Comparison of ENCODE assay signal across 16 cellular contexts in genomic region chr13:36352350-36352749, GRCh38. TPM values are rescaled to one million over a fixed set of nuclear protein-coding genes. Genes with fewer than 3 reads are reported as not detected.
A peak's percentile ranks its signal among the peaks of the same experiment; 100 is the strongest.
DNase-seq lines count a peak whose midpoint lies in the region; ATAC-seq and TF ChIP-seq lines count a peak whose summit lies in the region.
"Had no signal": no experiment of that assay in that cellular context is flagged by ENCODE, and none has a peak within 500 bp of the region (broad histone marks: within the 10 kb centered on the region; RNA-seq: fewer than 3 reads in every experiment).

No MANE protein-coding gene starts in this region.

- no peaks in the 10 kb centered on the region for H3K9me3 ChIP-seq in GM23248 (ENCODE audit: low read depth)
- no peaks in the 10 kb centered on the region for H3K9me3 ChIP-seq in prostate gland

- DNase-seq in GM23248 (peak; percentile 52), astrocyte of the hippocampus (ENCODE audit: low read depth, low spot score) (peak; percentile 43), foreskin fibroblast (peak; percentile 23 to 51), renal cortical epithelial cell (ENCODE audit: low read depth) (peak; percentile 66), prostate gland (ENCODE audit: low spot score) (no peak), GM23338 (ENCODE audit: low spot score) (no peak)
- DNase-seq: KBM-7, NCI-H1048, NCI-H1694, NCI-H345, NCI-H526 treated with DMSO at 0.1 percent for 48 hours had no signal

- no peak overlapping the region for H3K4me3 Mint-ChIP-seq in GM23338

- no peak overlapping the region for H3K27ac ChIP-seq in GM23248
- H3K27ac ChIP-seq in prostate gland: no peak overlapping the region
- no peak overlapping the region for H3K27ac ChIP-seq in GM23338 (ENCODE audit: low read depth)
- H3K27ac ChIP-seq: BLaER1 treated with 17β-estradiol and CSF1 and Interleukin-3, amounts not matched to agents 10 nM and 100 nM; HL-60; RWPE1 had no signal

- H3K27me3 ChIP-seq in GM23248 (replicated peaks; ENCODE audit: insufficient read depth) (no peaks in the 10 kb centered on the region), prostate gland (replicated peaks; ENCODE audit: insufficient read depth) (no peaks in the 10 kb centered on the region), GM23338 (ENCODE audit: insufficient read depth) (peaks cover 35% of the 10 kb centered on the region)
- H3K27me3 ChIP-seq: BLaER1 treated with 17β-estradiol and CSF1 and Interleukin-3, amounts not matched to agents 10 nM and 100 nM had no signal

- no peak for ATAC-seq in HG03354 (IDR thresholded peaks at IDR 0.05; ENCODE audit: poor library complexity, severe bottlenecking, unreplicated experiment)
- no peak for ATAC-seq in GM23338

- H3K36me3 ChIP-seq in GM23248 (ENCODE audit: low read depth) (no peaks in the 10 kb centered on the region), prostate gland (no peaks in the 10 kb centered on the region), GM23338 (ENCODE audit: insufficient read depth) (no peaks in the 10 kb centered on the region)
- H3K36me3 ChIP-seq: BLaER1 treated with 17β-estradiol and CSF1 and Interleukin-3, amounts not matched to agents 10 nM and 100 nM had no signal

- intact Hi-C loops in prostate gland (cut with DNase I): no loop called here

- H3K9me2 ChIP-seq in GM23248 (ENCODE audit: insufficient read depth): no peaks in the 10 kb centered on the region
- no peaks in the 10 kb centered on the region; the same call in 1 of the 2 replicates for H3K9me2 ChIP-seq in GM23338 (ENCODE audit: insufficient read depth)

- H3K79me2 ChIP-seq in GM23248 (ENCODE audit: insufficient read depth) (no peaks in the 10 kb centered on the region), GM23338 (replicated peaks; ENCODE audit: insufficient read depth) (0 out of 2 replicates have a peak, but pooled peaks cover 2% of the 10 kb centered on the region)

- no peaks in the 10 kb centered on the region for H3K9me3 Mint-ChIP-seq in GM23338

- H3K27ac Mint-ChIP-seq in GM23338: no peak overlapping the region

- no peaks in the 10 kb centered on the region for H3F3A ChIP-seq in GM23248 (ENCODE audit: insufficient read depth)
- H3F3A ChIP-seq in GM23338 (replicated peaks; ENCODE audit: low read depth): no peaks in the 10 kb centered on the region

- no peak for TF ChIP-seq POLR2A in prostate gland (IDR thresholded peaks at IDR 0.05)

- peaks cover 3% of the 10 kb centered on the region; the same call in 2 of the 3 replicates for H3K36me3 Mint-ChIP-seq in GM23338 (ENCODE audit: low read depth)

- no peaks in the 10 kb centered on the region for H3K4me1 Mint-ChIP-seq in GM23338

- H4K20me1 ChIP-seq in GM23248 (ENCODE audit: insufficient read depth) (no peaks in the 10 kb centered on the region), GM23338 (replicated peaks; ENCODE audit: insufficient read depth) (no peaks in the 10 kb centered on the region)
- H4K20me1 ChIP-seq: BLaER1 treated with 17β-estradiol and CSF1 and Interleukin-3, amounts not matched to agents 10 nM and 100 nM had no signal

- H3K4me2 ChIP-seq in GM23248 (ENCODE audit: unreplicated experiment) (no peak overlapping the region), GM23338 (no peak overlapping the region)
- H3K4me2 ChIP-seq: BLaER1 treated with 17β-estradiol and CSF1 and Interleukin-3, amounts not matched to agents 10 nM and 100 nM had no signal

- H3K27me3 Mint-ChIP-seq in GM23338 (ENCODE audit: insufficient read depth, low read depth, poor library complexity): peaks cover 4% of the 10 kb centered on the region

- H3K9ac ChIP-seq in GM23248: no peak overlapping the region
- H3K9ac ChIP-seq: BLaER1 treated with 17β-estradiol and CSF1 and Interleukin-3, amounts not matched to agents 10 nM and 100 nM had no signal

- peaks cover 13% of the 10 kb centered on the region for H3K4me1 ChIP-seq in GM23248 (ENCODE audit: insufficient read depth)
- H3K4me1 ChIP-seq in prostate gland (replicated peaks): no peaks in the 10 kb centered on the region
- H3K4me1 ChIP-seq in GM23338 (ENCODE audit: insufficient read depth): no peaks in the 10 kb centered on the region

- H2AFZ ChIP-seq in GM23248: no peak overlapping the region
- H2AFZ ChIP-seq in GM23338: no peak overlapping the region

- TF ChIP-seq CTCF in foreskin fibroblast (IDR thresholded peaks at IDR 0.05; ENCODE audit: low read depth, low read length): no peak
- no peak for TF ChIP-seq CTCF in prostate gland (IDR thresholded peaks at IDR 0.05)
- TF ChIP-seq CTCF in GM23338 (conservative IDR thresholded peaks at IDR 0.05; ENCODE audit: low read depth in 2 of 2): no peak

- H3K4me3 ChIP-seq in GM23248 (no peak overlapping the region), foreskin fibroblast (ENCODE audit: low read depth in 1 of 2, low read length in 2 of 2) (no peak overlapping the region), prostate gland (no peak overlapping the region), GM23338 (no peak overlapping the region)
- H3K4me3 ChIP-seq: BLaER1 treated with 17β-estradiol and CSF1 and Interleukin-3, amounts not matched to agents 10 nM and 100 nM had no signal

- in situ Hi-C loops in GM23248 (cut with MboI): no loop called here

TF ChIP-seq in GM23338, 12 proteins besides CTCF, POLR2A, EP300 and RAD21 (continues in another document):
- TF ChIP-seq ZNF462 (CRISPR knock-in tag; IDR thresholded peaks at IDR 0.05) (no peak), ZNF114 (CRISPR knock-in tag; IDR thresholded peaks at IDR 0.05) (no peak), JUNB (IDR thresholded peaks at IDR 0.05; ENCODE audit: unreplicated experiment) (no peak)

RNA-seq across cellular contexts. Expression of gene SPART, which starts 6.2 kb away (rescaled TPM):
- total RNA-seq in GM23248 (2014; rRNA removed; shearing (Covaris generic)): 77.1 and 82.4 TPM in 2 replicates
- polyA plus RNA-seq in GM23248 (2016; fragmentation: Nextera tagmentation; extraction: Ambion mirVana) (66.3 and 72.8 TPM in 2 replicates), GM23338 (2016; fragmentation: Nextera tagmentation; extraction: Ambion mirVana) (109 and 115 TPM in 2 replicates)
- total RNA-seq in renal cortical epithelial cell (65.1 and 152 TPM in 2 replicates), prostate gland (10 to 100 TPM; 41.9 to 52.8 TPM)
- 109 and 116 TPM in 2 replicates for total RNA-seq in GM23338 (2014; rRNA removed; shearing (Covaris generic))
- total RNA-seq: OCI-LY7 had no signal

RNA-seq across cellular contexts. Expression of gene CCDC169, which starts 54.7 kb away (rescaled TPM):
- total RNA-seq in GM23248 (2014; rRNA removed; shearing (Covaris generic)): 0.22 and 0.25 TPM in 2 replicates
- 0.63 and 0.79 TPM in 2 replicates for polyA plus RNA-seq in GM23248 (2016; fragmentation: Nextera tagmentation; extraction: Ambion mirVana)
- 2.8 and 3.3 TPM in 2 replicates for total RNA-seq in renal cortical epithelial cell
- 1 to 10 TPM; 4.1 to 4.3 TPM for total RNA-seq in prostate gland
- 48.5 and 57.1 TPM in 2 replicates for total RNA-seq in GM23338 (2014; rRNA removed; shearing (Covaris generic))
- 44.5 and 61.2 TPM in 2 replicates for polyA plus RNA-seq in GM23338 (2016; fragmentation: Nextera tagmentation; extraction: Ambion mirVana)
- total RNA-seq: OCI-LY7 had no signal

Comparison
In these comparisons a context has a peak if more than half of its experiments do, and no peak if none do; other contexts are left out.
1. DNase-seq: peak in GM23248 (single experiment), astrocyte of the hippocampus (single experiment), foreskin fibroblast (2 of 2) and renal cortical epithelial cell (single experiment); none in prostate gland (single experiment) and GM23338 (single experiment).